In genomic region chr4:168319486-168320019, GRCh38 we compare ENCODE assay signal across 1 cellular context.
TF ChIP-seq lines count a peak whose summit lies in the region.

No MANE protein-coding gene starts in this region.

TF ChIP-seq in SK-N-SH treated with all-trans-retinoic acid at 6 μM for 48 hours, 23 proteins besides CTCF, POLR2A, EP300 and RAD21 (continued from another document):
- TF ChIP-seq ARNTL (CRISPR knock-in tag; IDR thresholded peaks at IDR 0.05; ENCODE audit: borderline replicate concordance, low read depth) = no peak
- TF ChIP-seq ZNF565 (CRISPR knock-in tag; conservative IDR thresholded peaks at IDR 0.05; ENCODE audit: low read depth) = no peak
- no peak for TF ChIP-seq TCF4 (CRISPR knock-in tag; IDR thresholded peaks at IDR 0.05; ENCODE audit: borderline replicate concordance)
- TF ChIP-seq GLIS3 (CRISPR knock-in tag; IDR thresholded peaks at IDR 0.05) = no peak
TF ChIP-seq in SK-N-SH treated with all-trans-retinoic acid at 6 μM for 48 hours: peak in this region for 0.
